9 cellular contexts compared by ENCODE assay signal in the genomic region with DNA sequence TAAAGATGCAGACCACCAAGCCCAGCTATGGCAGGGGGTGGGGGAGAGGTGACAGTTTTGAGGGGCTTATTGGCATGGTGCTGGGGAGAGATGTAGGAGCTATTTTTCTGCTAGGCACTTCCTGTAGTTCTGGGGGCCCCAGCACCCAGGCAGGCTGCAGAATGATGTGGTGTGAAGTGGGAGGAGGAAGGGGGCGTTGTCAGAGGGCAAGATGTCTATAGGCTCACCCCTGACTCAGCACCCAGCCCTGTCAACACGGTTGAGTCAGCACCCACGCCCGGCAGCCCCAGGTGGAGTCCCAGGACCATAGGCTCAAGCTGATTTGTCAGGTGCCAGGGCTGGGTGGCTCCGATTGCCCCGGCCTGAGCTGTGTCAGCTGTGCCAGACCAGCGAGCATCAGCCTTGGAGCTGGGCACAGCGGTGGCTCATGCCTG. TPM values are rescaled to one million over a fixed set of nuclear protein-coding genes. Genes with fewer than 3 reads are reported as not detected.
DNase-seq lines count a peak whose midpoint lies in the region; ATAC-seq and TF ChIP-seq lines count a peak whose summit lies in the region.
"Had no signal": no experiment of that assay in that cellular context is flagged by ENCODE, and none has a peak within 500 bp of the region (broad histone marks: within the 10 kb centered on the region; RNA-seq: fewer than 3 reads in every experiment).

No MANE protein-coding gene starts in this region.

- H3K4me2 ChIP-seq in osteoblast (ENCODE audit: insufficient read depth, low read length) = no peak overlapping the region

- H3K4me1 Mint-ChIP-seq in IgD-negative memory B cell (peaks cover 20 to 29% (median 26%) of the 10 kb centered on the region in 3 donors), nephron progenitor cell (peaks cover 8% of the 10 kb centered on the region)
- peaks cover 57% of the 10 kb centered on the region for H3K4me1 Mint-ChIP-seq in activated CD4-positive, alpha-beta memory T cell treated with anti-CD3 and anti-CD28 coated beads for 36 hours (ENCODE audit: low read depth)

- H3K4me1 ChIP-seq in effector memory CD4-positive, alpha-beta T cell (ENCODE audit: control insufficient read depth, insufficient read depth, low read length, poor library complexity, severe bottlenecking) = peaks cover 16% of the 10 kb centered on the region
- H3K4me1 ChIP-seq in osteoblast (ENCODE audit: insufficient read depth, low read length) = peaks cover 12% of the 10 kb centered on the region
- peaks cover 23% of the 10 kb centered on the region for H3K4me1 ChIP-seq in upper lobe of right lung

- peaks cover 15% of the 10 kb centered on the region for H3K79me2 ChIP-seq in osteoblast (ENCODE audit: insufficient read depth, low read length)

- peak; percentile 98 for DNase-seq in activated CD4-positive, alpha-beta memory T cell treated with anti-CD3 and anti-CD28 coated beads for 36 hours
- DNase-seq in effector memory CD4-positive, alpha-beta T cell = peak; percentile 92 to 94 (median 94)
- DNase-seq in osteoblast (ENCODE audit: insufficient read length, low spot score, missing footprints) = peak; percentile 95
- peak; percentile 82 for DNase-seq in upper lobe of right lung
- no peak for DNase-seq in cerebellum (ENCODE audit: low spot score)
- no peak for DNase-seq in nephron progenitor cell

- H3K36me3 Mint-ChIP-seq in IgD-negative memory B cell (peaks cover 29% of the 10 kb centered on the region), nephron progenitor cell (ENCODE audit: low read depth) (no peaks in the 10 kb centered on the region)
- H3K36me3 Mint-ChIP-seq in activated CD4-positive, alpha-beta memory T cell treated with anti-CD3 and anti-CD28 coated beads for 36 hours = peaks cover 12% of the 10 kb centered on the region

- peaks cover 25% of the 10 kb centered on the region for H4K20me1 ChIP-seq in osteoblast (ENCODE audit: insufficient read depth, low read length)

- no peaks in the 10 kb centered on the region for H3K9me3 ChIP-seq in effector memory CD4-positive, alpha-beta T cell (ENCODE audit: control insufficient read depth, low read length)
- H3K9me3 ChIP-seq in osteoblast (ENCODE audit: low read depth, low read length) (no peaks in the 10 kb centered on the region), upper lobe of right lung (no peaks in the 10 kb centered on the region)

- peak; percentile 64 for ATAC-seq in upper lobe of right lung

- CTCF ChIA-PET in activated CD4-positive, alpha-beta memory T cell treated with anti-CD3 and anti-CD28 coated beads for 36 hours (lab: Charles Lee) = interaction anchor here (0.6 to 4.5 kb wide), 9 partner anchors 8 to 145 kb away, joined by 3 to 24 read pairs (median 6); partner anchors contain the start of gene FAM32A

- H3K4me3 ChIP-seq in effector memory CD4-positive, alpha-beta T cell (ENCODE audit: insufficient read depth, low read depth, low read length, poor library complexity, severe bottlenecking) = no peak overlapping the region
- H3K4me3 ChIP-seq in osteoblast (ENCODE audit: insufficient read depth, low read length) (no peak overlapping the region), upper lobe of right lung (no peak overlapping the region)

- POLR2A ChIA-PET in activated CD4-positive, alpha-beta memory T cell treated with anti-CD3 and anti-CD28 coated beads for 36 hours (lab: Charles Lee) = interaction anchor here (0.5 to 4.0 kb wide), 7 partner anchors 8 to 1593 kb away, joined by 3 to 29 read pairs (median 13); no protein-coding TSS in a partner anchor

- no peak overlapping the region for H2AFZ ChIP-seq in osteoblast (ENCODE audit: low read length)

- peaks cover 31% of the 10 kb centered on the region for H3K36me3 ChIP-seq in effector memory CD4-positive, alpha-beta T cell (ENCODE audit: control insufficient read depth, insufficient read depth, low read length)
- H3K36me3 ChIP-seq in osteoblast (ENCODE audit: insufficient read depth, low read length) = peaks cover 23% of the 10 kb centered on the region
- peaks cover 15% of the 10 kb centered on the region for H3K36me3 ChIP-seq in upper lobe of right lung

- TF ChIP-seq POLR2A in GM10847 (IDR thresholded peaks at IDR 0.05; ENCODE audit: extremely low read depth, insufficient read length) = peak; percentile 14

- TF ChIP-seq CTCF in osteoblast (IDR thresholded peaks at IDR 0.05; ENCODE audit: extremely low read depth, low read depth, low read length) = no peak
- no peak for TF ChIP-seq CTCF in upper lobe of right lung (IDR thresholded peaks at IDR 0.05)
- TF ChIP-seq CTCF in nephron progenitor cell (IDR thresholded peaks at IDR 0.05) = no peak

- no peaks in the 10 kb centered on the region for H3K27me3 ChIP-seq in effector memory CD4-positive, alpha-beta T cell (replicated peaks; ENCODE audit: control insufficient read depth, insufficient read depth, low read length, poor library complexity, severe bottlenecking)
- H3K27me3 ChIP-seq in osteoblast (ENCODE audit: insufficient read depth, low read length) (no peaks in the 10 kb centered on the region), upper lobe of right lung (no peaks in the 10 kb centered on the region)

- H3K27ac Mint-ChIP-seq in IgD-negative memory B cell (peak overlapping the region; percentile 94 to 100 (median 99)), nephron progenitor cell (no peak overlapping the region)
- peak overlapping the region; percentile 79 for H3K27ac Mint-ChIP-seq in activated CD4-positive, alpha-beta memory T cell treated with anti-CD3 and anti-CD28 coated beads for 36 hours

- H3K4me3 Mint-ChIP-seq in IgD-negative memory B cell (peak overlapping the region; percentile 78 to 97 (median 92)), nephron progenitor cell (no peak overlapping the region)
- peak overlapping the region; percentile 40 for H3K4me3 Mint-ChIP-seq in activated CD4-positive, alpha-beta memory T cell treated with anti-CD3 and anti-CD28 coated beads for 36 hours

- peak overlapping the region; percentile 89 for H3K27ac ChIP-seq in effector memory CD4-positive, alpha-beta T cell (ENCODE audit: insufficient read depth, low read length, poor library complexity, severe bottlenecking)
- H3K27ac ChIP-seq in osteoblast (ENCODE audit: low read depth, low read length) (peak overlapping the region; percentile 7), upper lobe of right lung (peak overlapping the region; percentile 36)
- H3K27ac ChIP-seq: HL-60 had no signal

- intact Hi-C loops in activated CD4-positive, alpha-beta memory T cell treated with anti-CD3 and anti-CD28 coated beads for 36 hours (cut with micrococcal nuclease) = loop anchor here (1.0 to 10.0 kb wide), 3 partner anchors 12 to 216 kb away; partner anchors contain the start of gene RAB8A
- intact Hi-C loops in upper lobe of right lung (cut with DNase I) = no loop called here

- H3K27me3 Mint-ChIP-seq in IgD-negative memory B cell (no peaks in the 10 kb centered on the region), nephron progenitor cell (ENCODE audit: low read depth, poor library complexity) (peaks cover 91% of the 10 kb centered on the region)
- peaks cover 20% of the 10 kb centered on the region for H3K27me3 Mint-ChIP-seq in activated CD4-positive, alpha-beta memory T cell treated with anti-CD3 and anti-CD28 coated beads for 36 hours

- H3K9me3 Mint-ChIP-seq in IgD-negative memory B cell (peaks cover 0 to 2% (median 0%) of the 10 kb centered on the region in 3 donors), nephron progenitor cell (no peaks in the 10 kb centered on the region)
- no peaks in the 10 kb centered on the region for H3K9me3 Mint-ChIP-seq in activated CD4-positive, alpha-beta memory T cell treated with anti-CD3 and anti-CD28 coated beads for 36 hours

RNA-seq across cellular contexts. Expression of gene KLF2, which starts 5.8 kb away (rescaled TPM):
- polyA plus RNA-seq in IgD-negative memory B cell = 199 TPM
- total RNA-seq in activated CD4-positive, alpha-beta memory T cell treated with anti-CD3 and anti-CD28 coated beads for 36 hours = 1 to 10 TPM; 1.7 TPM
- 11.2 and 16.6 TPM in 2 replicates for total RNA-seq in osteoblast
- 198 TPM for total RNA-seq in upper lobe of right lung
- total RNA-seq in cerebellum = 5.3 TPM

Comparison
In these comparisons a context has a peak if more than half of its experiments do, and no peak if none do; other contexts are left out.
1. DNase-seq: peak in activated CD4-positive, alpha-beta memory T cell treated with anti-CD3 and anti-CD28 coated beads for 36 hours (single experiment), effector memory CD4-positive, alpha-beta T cell (3 of 3), osteoblast (single experiment) and upper lobe of right lung (single experiment); none in cerebellum (single experiment) and nephron progenitor cell (single experiment).
2. H3K27ac ChIP-seq: peak in every context shown above with its lines; median percentile 89 in effector memory CD4-positive, alpha-beta T cell; 36 in upper lobe of right lung; 7 in osteoblast.
3. RNA of gene KLF2, which starts 5.8 kb away (total RNA-seq): 198 TPM in upper lobe of right lung (single experiment); 11.2 to 16.6 TPM in osteoblast, 5.3 TPM in cerebellum (single experiment) and 1.7 TPM in activated CD4-positive, alpha-beta memory T cell treated with anti-CD3 and anti-CD28 coated beads for 36 hours; every median in the first group is over 10 times any median in the second.